22 cellular contexts compared by ENCODE assay signal in the genomic region with DNA sequence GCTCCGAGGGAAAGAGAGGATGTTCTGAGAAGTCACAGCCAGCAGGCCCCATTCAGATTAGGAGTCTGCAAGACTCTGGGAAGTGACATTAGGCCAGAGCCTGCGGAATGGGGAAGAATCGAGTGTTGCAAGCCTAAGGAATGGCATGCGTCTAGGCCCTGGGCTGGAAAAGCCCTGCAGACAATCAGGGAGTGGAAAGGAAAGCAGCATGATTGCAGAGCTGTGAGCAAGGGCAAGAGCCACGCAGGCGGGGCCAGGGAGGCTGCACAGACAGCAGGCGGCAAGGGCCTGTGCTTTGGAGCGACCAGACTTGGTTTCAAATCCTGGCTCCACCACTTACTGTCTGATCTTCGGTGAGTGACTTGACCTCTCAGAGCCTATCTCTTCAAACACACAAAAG.
A peak's percentile ranks its signal among the peaks of the same experiment; 100 is the strongest.
DNase-seq lines count a peak whose midpoint lies in the region; ATAC-seq and TF ChIP-seq lines count a peak whose summit lies in the region.
"Had no signal": no experiment of that assay in that cellular context is flagged by ENCODE, and none has a peak within 500 bp of the region (broad histone marks: within the 10 kb centered on the region; RNA-seq: fewer than 3 reads in every experiment).

No MANE protein-coding gene starts in this region.

- no peaks in the 10 kb centered on the region for H3K9me3 Mint-ChIP-seq in chondrocyte (ENCODE audit: low read depth)
- no peaks in the 10 kb centered on the region for H3K9me3 Mint-ChIP-seq in CD8-positive, alpha-beta memory T cell
- H3K9me3 Mint-ChIP-seq: activated CD4-positive, alpha-beta T cell treated with anti-CD3 and anti-CD28 coated beads, Interleukin-2, amount 10 ng/mL, durations not matched to agents 7 days and 5 days; activated naive CD8-positive, alpha-beta T cell treated with anti-CD3 and anti-CD28 coated beads, Interleukin-2, amount 50 U/mL, for 24 hours; activated T-helper 17 cell treated with anti-CD3 and anti-CD28 coated beads, Interleukin-2, amount 50 U/mL, for 72 hours had no signal

- H3K27ac Mint-ChIP-seq in chondrocyte (ENCODE audit: unreplicated experiment), result peak overlapping the region; percentile 29
- H3K27ac Mint-ChIP-seq in CD8-positive, alpha-beta memory T cell, result peak overlapping the region in 1 of 8 donors; percentile 21
- H3K27ac Mint-ChIP-seq: activated CD4-positive, alpha-beta T cell treated with anti-CD3 and anti-CD28 coated beads, Interleukin-2, amount 10 ng/mL, durations not matched to agents 7 days and 5 days; activated naive CD8-positive, alpha-beta T cell treated with anti-CD3 and anti-CD28 coated beads, Interleukin-2, amount 50 U/mL, for 24 hours; activated T-helper 17 cell treated with anti-CD3 and anti-CD28 coated beads, Interleukin-2, amount 50 U/mL, for 72 hours had no signal

- TF ChIP-seq CTCF in cardiac muscle cell (IDR thresholded peaks at IDR 0.05; ENCODE audit: low read depth, low read length), result no peak
- no peak for TF ChIP-seq CTCF in chondrocyte (IDR thresholded peaks at IDR 0.05)

- intact Hi-C loops in left ventricle myocardium superior (cut with micrococcal nuclease), result no loop called here
- intact Hi-C loops in posterior vena cava (cut with DNase I), result loop anchor here in 1 of 2 donors (10.0 kb wide), 1 partner anchor 1077 kb away; no protein-coding TSS in a partner anchor

- DNase-seq in cardiac muscle cell (ENCODE audit: low read depth in 1 of 2, low spot score in 1 of 2) (peak; percentile 34 to 77), left ventricle myocardium superior (no peak), chondrocyte (ENCODE audit: low spot score) (no peak), islet precursor cell (peak; percentile 97), posterior vena cava (ENCODE audit: low spot score) (no peak)
- DNase-seq in CD8-positive, alpha-beta memory T cell, result no peak
- DNase-seq: activated CD4-positive, alpha-beta T cell treated with anti-CD3 and anti-CD28 coated beads, Interleukin-2, amount 10 ng/mL, durations not matched to agents 7 days and 5 days; activated naive CD8-positive, alpha-beta T cell treated with anti-CD3 and anti-CD28 coated beads, Interleukin-2, amount 50 U/mL, for 24 hours; caudate nucleus; KG1; MV-4-11; NCI-H187; NCI-H774; OCI-M1; Right ventricle myocardium superior; stimulated activated CD4-positive, alpha-beta T cell treated with anti-CD3 and anti-CD28 coated beads, Interleukin-4, amount 100 ng/mL, for 4 hours had no signal

- CTCF ChIA-PET in CD8-positive, alpha-beta memory T cell (lab: Charles Lee), result no interaction called here

- H3K9me3 ChIP-seq in cardiac muscle cell (ENCODE audit: low read depth), result no peaks in the 10 kb centered on the region
- no peaks in the 10 kb centered on the region for H3K9me3 ChIP-seq in CD8-positive, alpha-beta memory T cell (ENCODE audit: low read length)
- H3K9me3 ChIP-seq: BLaER1, gastroesophageal sphincter, upper lobe of left lung had no signal

- H3K27ac ChIP-seq in cardiac muscle cell, result peak overlapping the region; percentile 40
- H3K27ac ChIP-seq in CD8-positive, alpha-beta memory T cell (ENCODE audit: low read depth, low read length), result no peak overlapping the region
- H3K27ac ChIP-seq: BLaER1, gastroesophageal sphincter, upper lobe of left lung had no signal

- no peak overlapping the region for H3K4me3 ChIP-seq in cardiac muscle cell
- no peak overlapping the region for H3K4me3 ChIP-seq in CD8-positive, alpha-beta memory T cell (ENCODE audit: low read length)
- H3K4me3 ChIP-seq: BLaER1, gastroesophageal sphincter, upper lobe of left lung had no signal

- H3K27me3 ChIP-seq in cardiac muscle cell, result no peaks in the 10 kb centered on the region
- H3K27me3 ChIP-seq in CD8-positive, alpha-beta memory T cell (ENCODE audit: insufficient read depth, low read length, poor library complexity, severe bottlenecking), result no peaks in the 10 kb centered on the region
- H3K27me3 ChIP-seq: BLaER1, gastroesophageal sphincter, upper lobe of left lung had no signal

- ATAC-seq in left ventricle myocardium superior (no peak), HG03039 (IDR thresholded peaks at IDR 0.05; ENCODE audit: unreplicated experiment) (no peak), HG03095 (IDR thresholded peaks at IDR 0.05; ENCODE audit: unreplicated experiment) (no peak)
- ATAC-seq: activated naive CD8-positive, alpha-beta T cell treated with anti-CD3 and anti-CD28 coated beads, Interleukin-2, amount 50 U/mL, for 24 hours; activated T-helper 17 cell treated with anti-CD3 and anti-CD28 coated beads, Interleukin-2, amount 50 U/mL, for 72 hours; gastroesophageal sphincter had no signal

- POLR2A ChIA-PET in CD8-positive, alpha-beta memory T cell (lab: Charles Lee), result no interaction called here

- H3K4me1 Mint-ChIP-seq in chondrocyte (ENCODE audit: low read depth), result peaks cover 25% of the 10 kb centered on the region
- no peaks in the 10 kb centered on the region for H3K4me1 Mint-ChIP-seq in CD8-positive, alpha-beta memory T cell
- H3K4me1 Mint-ChIP-seq: activated T-helper 17 cell treated with anti-CD3 and anti-CD28 coated beads, Interleukin-2, amount 50 U/mL, for 72 hours had no signal

- H3K36me3 ChIP-seq in cardiac muscle cell, result no peaks in the 10 kb centered on the region
- H3K36me3 ChIP-seq in CD8-positive, alpha-beta memory T cell (ENCODE audit: insufficient read depth, low read length), result no peaks in the 10 kb centered on the region
- H3K36me3 ChIP-seq: BLaER1, gastroesophageal sphincter, upper lobe of left lung had no signal

- H3K4me1 ChIP-seq in cardiac muscle cell (ENCODE audit: low read depth), result peaks cover 6% of the 10 kb centered on the region
- no peaks in the 10 kb centered on the region for H3K4me1 ChIP-seq in CD8-positive, alpha-beta memory T cell (ENCODE audit: insufficient read depth, low read length)
- H3K4me1 ChIP-seq: BLaER1, gastroesophageal sphincter, upper lobe of left lung had no signal

- no peak overlapping the region for H3K4me3 Mint-ChIP-seq in chondrocyte (ENCODE audit: unreplicated experiment)
- peak overlapping the region in 1 of 7 donors; percentile 48 for H3K4me3 Mint-ChIP-seq in CD8-positive, alpha-beta memory T cell
- H3K4me3 Mint-ChIP-seq: activated CD4-positive, alpha-beta T cell treated with anti-CD3 and anti-CD28 coated beads, Interleukin-2, amount 10 ng/mL, durations not matched to agents 7 days and 5 days; activated naive CD8-positive, alpha-beta T cell treated with anti-CD3 and anti-CD28 coated beads, Interleukin-2, amount 50 U/mL, for 24 hours; activated T-helper 17 cell treated with anti-CD3 and anti-CD28 coated beads, Interleukin-2, amount 50 U/mL, for 72 hours had no signal

- no peaks in the 10 kb centered on the region for H3K27me3 Mint-ChIP-seq in chondrocyte (ENCODE audit: low read depth)
- H3K27me3 Mint-ChIP-seq in CD8-positive, alpha-beta memory T cell, result peaks cover 0 to 4% of the 10 kb centered on the region in 2 donors
- H3K27me3 Mint-ChIP-seq: activated naive CD8-positive, alpha-beta T cell treated with anti-CD3 and anti-CD28 coated beads, Interleukin-2, amount 50 U/mL, for 24 hours had no signal

- H3K36me3 Mint-ChIP-seq in chondrocyte (ENCODE audit: low read depth), result no peaks in the 10 kb centered on the region
- no peaks in the 10 kb centered on the region for H3K36me3 Mint-ChIP-seq in CD8-positive, alpha-beta memory T cell

Comparison
In these comparisons a context has a peak if more than half of its experiments do, and no peak if none do; other contexts are left out.
1. DNase-seq: peak in cardiac muscle cell (2 of 2) and islet precursor cell (single experiment); none in left ventricle myocardium superior (single experiment), chondrocyte (single experiment), posterior vena cava (single experiment) and CD8-positive, alpha-beta memory T cell (0 of 5).